Comparison of ENCODE assay signal across 18 cellular contexts in the genomic region with DNA sequence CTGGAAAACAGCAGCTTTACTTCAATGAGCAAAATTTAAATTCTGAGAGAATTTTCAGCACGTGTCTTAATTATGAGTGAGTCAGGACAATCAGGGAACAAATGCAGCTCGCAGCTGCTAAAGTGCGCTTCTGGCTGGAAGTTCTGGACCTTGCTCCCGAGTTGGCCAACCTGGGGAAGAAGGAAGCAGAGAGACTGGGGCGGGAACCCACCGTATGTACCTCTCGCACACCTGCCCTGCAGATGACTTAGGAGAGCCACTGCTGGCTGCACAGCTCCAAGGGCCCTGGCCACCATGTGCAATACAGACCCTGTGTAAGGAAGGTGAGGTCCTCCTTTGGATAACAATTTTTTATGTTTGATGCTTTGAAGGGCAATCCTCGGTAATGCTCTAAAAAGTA. TPM values are rescaled to one million over a fixed set of nuclear protein-coding genes. Genes with fewer than 3 reads are reported as not detected.
DNase-seq lines count a peak whose midpoint lies in the region; ATAC-seq, FAIRE-seq and TF ChIP-seq lines count a peak whose summit lies in the region.
"Had no signal": no experiment of that assay in that cellular context is flagged by ENCODE, and none has a peak within 500 bp of the region (broad histone marks: within the 10 kb centered on the region; RNA-seq: fewer than 3 reads in every experiment).

No MANE protein-coding gene starts in this region.

- TF ChIP-seq CTCF in vagina (IDR thresholded peaks at IDR 0.05) = no peak

- WGBS in small intestine, 3 donors = 19 to 64% (median 31%) methylated on average over 8 of the region's 8 CpGs

- H3K27ac ChIP-seq in angular gyrus (ENCODE audit: low read depth, low read length) (peak overlapping the region; percentile 48), small intestine (ENCODE audit: low read depth in 1 of 2, low read length in 1 of 2) (no peak overlapping the region), vagina (no peak overlapping the region)
- H3K27ac ChIP-seq: 22Rv1 had no signal

- peak; percentile 52 for DNase-seq in NCI-H146 (lab: John Stamatoyannopoulos, UW)
- DNase-seq in NCI-H146 treated with DMSO at 0.1 percent for 48 hours (lab: John Stamatoyannopoulos, UW; ENCODE audit: unreplicated experiment) = no peak
- peak; percentile 29 for DNase-seq in islet precursor cell
- DNase-seq in small intestine = peak; percentile 93
- DNase-seq in vagina (ENCODE audit: extremely low spot score in 2 of 2) = no peak
- DNase-seq: Caco-2; CD8-positive, alpha-beta T cell; DND-41; GDM1; HCEC 1CT; HFFc6 had no signal

- ATAC-seq in GM21367 (IDR thresholded peaks at IDR 0.05; ENCODE audit: unreplicated experiment) (no peak), HG03139 (IDR thresholded peaks at IDR 0.05; ENCODE audit: unreplicated experiment) (no peak)
- ATAC-seq: CD8-positive, alpha-beta T cell had no signal

- peaks cover 0 to 2% of the 10 kb centered on the region in 2 donors for H3K4me1 ChIP-seq in small intestine (ENCODE audit: control insufficient read depth in 2 of 2, insufficient read depth in 1 of 2, low read depth in 1 of 2, low read length in 1 of 2)
- peaks cover 10% of the 10 kb centered on the region for H3K4me1 ChIP-seq in vagina
- H3K4me1 ChIP-seq: Caco-2 had no signal

- no peak for FAIRE-seq in small intestine (lab: Jason Lieb, UNC)
- FAIRE-seq: GM12892, HTR-8/SVneo had no signal

- H3K27me3 ChIP-seq in small intestine (ENCODE audit: control insufficient read depth in 2 of 2, insufficient read depth in 2 of 2, low read length in 2 of 2) = no peaks in the 10 kb centered on the region
- H3K27me3 ChIP-seq in vagina = no peaks in the 10 kb centered on the region

- H3K9me3 ChIP-seq in small intestine (ENCODE audit: control insufficient read depth, low read depth) = no peaks in the 10 kb centered on the region
- H3K9me3 ChIP-seq in vagina = no peaks in the 10 kb centered on the region
- H3K9me3 ChIP-seq: Caco-2 had no signal

- intact Hi-C loops in vagina (cut with DNase I) = no loop called here

- H3K4me3 ChIP-seq in small intestine (ENCODE audit: low read depth in 1 of 2, low read length in 2 of 2) (no peak overlapping the region), vagina (no peak overlapping the region)

- no peaks in the 10 kb centered on the region for H3K36me3 ChIP-seq in small intestine (ENCODE audit: control insufficient read depth in 2 of 2, insufficient read depth in 2 of 2, low read length in 2 of 2)
- H3K36me3 ChIP-seq in vagina = no peaks in the 10 kb centered on the region

- no peak for TF ChIP-seq POLR2A in vagina (IDR thresholded peaks at IDR 0.05)

RNA-seq across cellular contexts. Expression of gene REEP1, which starts 42.4 kb away (rescaled TPM):
- polyA plus RNA-seq in small intestine = 10 to 100 TPM in 1 of 3 donors, 1 to 10 TPM in 2; 5.9 to 10.7 (median 6.9) TPM
- total RNA-seq in vagina = 13.5 TPM
- total RNA-seq: CD8-positive, alpha-beta T cell had no signal
- polyA plus RNA-seq: CD14-positive monocyte had no signal

Comparison
In these comparisons a context has a peak if more than half of its experiments do, and no peak if none do; other contexts are left out.
1. DNase-seq: peak in NCI-H146 (single experiment), islet precursor cell (single experiment) and small intestine (single experiment); none in NCI-H146 treated with DMSO at 0.1 percent for 48 hours (single experiment) and vagina (0 of 2).